ENCODE assay signal across 20 cellular contexts in the genomic region with DNA sequence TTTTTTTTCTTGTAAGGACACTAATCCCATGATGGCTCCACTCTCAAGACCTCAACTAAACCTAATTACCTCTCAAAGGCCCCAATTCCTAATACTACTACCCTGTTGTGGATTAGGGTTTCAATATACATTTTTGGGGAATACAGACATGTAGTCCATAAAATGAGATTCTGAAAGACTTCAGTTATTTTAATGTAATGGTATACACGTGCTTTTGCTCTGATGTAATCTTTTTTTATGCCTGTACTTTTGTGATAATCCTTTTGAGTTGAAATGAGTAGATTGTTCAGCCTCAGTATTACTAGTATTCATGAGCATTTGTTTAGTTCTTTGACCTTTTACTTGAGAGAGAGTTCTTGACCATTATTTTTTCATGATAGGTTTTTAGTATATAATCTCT. TPM values are rescaled to one million over a fixed set of nuclear protein-coding genes. Genes with fewer than 3 reads are reported as not detected.
DNase-seq lines count a peak whose midpoint lies in the region; TF ChIP-seq lines count a peak whose summit lies in the region.
"Had no signal": no experiment of that assay in that cellular context is flagged by ENCODE, and none has a peak within 500 bp of the region (broad histone marks: within the 10 kb centered on the region; RNA-seq: fewer than 3 reads in every experiment).

No MANE protein-coding gene starts in this region.

- H3K4me1 ChIP-seq in neural progenitor cell = no peaks in the 10 kb centered on the region
- H3K4me1 ChIP-seq: BLaER1, Caco-2 had no signal

- no peak overlapping the region for H3K4me3 ChIP-seq in neural progenitor cell
- H3K4me3 ChIP-seq: BLaER1, GM12878, GM23338, HAP-1 had no signal

- TF ChIP-seq POLR2A in erythroblast (IDR thresholded peaks at IDR 0.05; ENCODE audit: low read length) = no peak

- no peak overlapping the region for H3K4me2 ChIP-seq in neural progenitor cell
- H3K4me2 ChIP-seq: BLaER1, GM23338 had no signal

- H2AFZ ChIP-seq in neural progenitor cell (replicated peaks) = no peak overlapping the region
- H2AFZ ChIP-seq: GM23338 had no signal

- no peaks in the 10 kb centered on the region for H3K27me3 Mint-ChIP-seq in neural progenitor cell (ENCODE audit: insufficient read depth, low read depth)
- H3K27me3 Mint-ChIP-seq: B cell; CD4-positive, CD25-positive, alpha-beta regulatory T cell had no signal

- H3K9ac ChIP-seq in neural progenitor cell = no peak overlapping the region
- H3K9ac ChIP-seq: BLaER1 had no signal

- peaks cover 17% of the 10 kb centered on the region for H3K79me2 ChIP-seq in neural progenitor cell (ENCODE audit: low read depth)

- no peak overlapping the region for H3K27ac Mint-ChIP-seq in neural progenitor cell
- H3K27ac Mint-ChIP-seq: B cell; CD8-positive, alpha-beta T cell; GM23338; HFFc6 had no signal

- peaks cover 30% of the 10 kb centered on the region for H3K36me3 Mint-ChIP-seq in neural progenitor cell

- H3K27me3 ChIP-seq in neural progenitor cell = no peaks in the 10 kb centered on the region
- H3K27me3 ChIP-seq: BLaER1 had no signal

- no peaks in the 10 kb centered on the region for H3K9me3 ChIP-seq in neural progenitor cell (ENCODE audit: low read depth)
- H3K9me3 ChIP-seq: BLaER1, Caco-2, HAP-1 had no signal

- no peaks in the 10 kb centered on the region for H4K20me1 ChIP-seq in neural progenitor cell (ENCODE audit: low read depth)
- H4K20me1 ChIP-seq: BLaER1 had no signal

- peak overlapping the region; percentile 6 for H3K27ac ChIP-seq in neural progenitor cell
- H3K27ac ChIP-seq: 22Rv1, BLaER1, C4-2B had no signal

- DNase-seq in NCI-H82 (lab: John Stamatoyannopoulos, UW) = peak; percentile 42
- DNase-seq in NCI-H82 treated with DMSO at 0.1 percent for 48 hours (lab: John Stamatoyannopoulos, UW; ENCODE audit: unreplicated experiment) = no peak
- peak; percentile 5 to 11 for DNase-seq in erythroblast (lab: John Stamatoyannopoulos, UW)
- DNase-seq in neural progenitor cell (ENCODE audit: low spot score) = no peak
- DNase-seq in activated T-cell treated with anti-CD3 and anti-CD28 coated beads, Interleukin-2, amount 50 U/mL, for 1 hour = no peak
- no peak for DNase-seq in T-helper 2 cell
- DNase-seq: Caco-2; CD4-positive, CD25-positive, alpha-beta regulatory T cell; CD8-positive, alpha-beta T cell; DMS153; DND-41; GDM1; HFFc6 had no signal

- no peaks in the 10 kb centered on the region for H3K4me1 Mint-ChIP-seq in neural progenitor cell
- H3K4me1 Mint-ChIP-seq: B cell, GM23338 had no signal

- H3K9me3 Mint-ChIP-seq in neural progenitor cell = no peaks in the 10 kb centered on the region
- H3K9me3 Mint-ChIP-seq: CD4-positive, CD25-positive, alpha-beta regulatory T cell; CD8-positive, alpha-beta T cell; GM23338; HFFc6 had no signal

- no peak for TF ChIP-seq CTCF in neural progenitor cell (IDR thresholded peaks at IDR 0.05)

- no peak overlapping the region for H3K4me3 Mint-ChIP-seq in neural progenitor cell
- H3K4me3 Mint-ChIP-seq: B cell; CD4-positive, CD25-positive, alpha-beta regulatory T cell; CD8-positive, alpha-beta T cell; GM23338; HFFc6 had no signal

- H3F3A ChIP-seq in neural progenitor cell (ENCODE audit: low read depth) = no peaks in the 10 kb centered on the region

- peaks cover 48% of the 10 kb centered on the region for H3K36me3 ChIP-seq in neural progenitor cell

RNA-seq across cellular contexts. Expression of gene CEP78, which starts 9.5 kb away (rescaled TPM):
- total RNA-seq in neural progenitor cell (ENCODE audit: low replicate concordance) = 102 and 122 TPM in 2 replicates

RNA-seq across cellular contexts. Expression of gene PSAT1, which starts 51.5 kb away (rescaled TPM):
- total RNA-seq in neural progenitor cell (ENCODE audit: low replicate concordance) = 261 and 357 TPM in 2 replicates

Comparison
In these comparisons a context has a peak if more than half of its experiments do, and no peak if none do; other contexts are left out.
1. DNase-seq: peak in NCI-H82 (single experiment) and erythroblast (2 of 2); none in NCI-H82 treated with DMSO at 0.1 percent for 48 hours (single experiment), neural progenitor cell (single experiment), activated T-cell treated with anti-CD3 and anti-CD28 coated beads, Interleukin-2, amount 50 U/mL, for 1 hour (single experiment) and T-helper 2 cell (0 of 5).